In the genomic region with DNA sequence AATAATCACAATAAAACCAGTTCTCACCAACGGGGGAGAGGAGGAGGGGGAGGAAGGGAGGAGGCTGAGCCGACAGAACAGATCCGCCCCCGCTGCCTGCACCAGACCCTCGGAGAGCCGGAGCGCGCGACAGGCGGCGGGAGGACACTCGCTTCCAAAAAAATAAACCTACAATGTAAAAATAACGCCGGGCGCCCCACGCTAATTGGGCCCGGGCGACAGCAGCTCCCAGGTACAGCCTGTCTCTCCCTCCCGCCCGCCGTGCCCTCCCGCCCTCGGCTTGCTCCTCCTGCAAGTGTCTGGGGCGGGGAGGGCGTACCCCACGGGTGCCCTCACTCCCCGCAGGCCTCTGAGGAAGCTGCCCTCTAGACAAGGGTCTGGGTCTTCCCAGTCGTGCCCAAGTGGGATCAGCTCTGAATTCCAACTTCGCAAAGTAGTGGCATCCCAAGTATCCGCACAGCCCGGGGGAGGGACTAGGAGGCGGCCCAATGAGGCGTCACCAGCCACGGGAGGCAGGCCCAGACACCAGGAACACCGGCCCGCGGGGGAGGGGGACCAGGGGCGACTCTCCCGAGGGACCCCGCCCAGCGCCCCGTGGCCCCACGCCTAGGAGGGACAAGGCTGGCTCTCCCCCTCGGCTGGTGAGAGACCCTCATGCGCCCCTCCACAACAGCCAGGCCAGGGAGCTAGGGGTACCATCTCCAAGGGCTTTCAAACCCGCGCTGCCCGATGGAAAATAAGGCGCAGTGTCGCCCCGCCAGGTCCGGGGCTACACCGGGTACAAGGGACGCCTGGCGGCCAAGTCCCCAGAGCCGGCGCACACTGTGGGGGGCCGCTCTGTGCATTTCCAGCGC, we compare ENCODE assay signal across 8 cellular contexts. TPM values are rescaled to one million over a fixed set of nuclear protein-coding genes. Genes with fewer than 3 reads are reported as not detected.
DNase-seq lines count a peak whose midpoint lies in the region; ATAC-seq, FAIRE-seq and TF ChIP-seq lines count a peak whose summit lies in the region.

No MANE protein-coding gene starts in this region.

- H3K79me2 ChIP-seq in Karpas-422 (ENCODE audit: low read length) (peaks cover 57% of the 10 kb centered on the region), SU-DHL-6 (ENCODE audit: insufficient read depth, low read length) (peaks cover 53% of the 10 kb centered on the region)

- no peak for TF ChIP-seq CTCF in SU-DHL-6 (IDR thresholded peaks at IDR 0.05; ENCODE audit: insufficient read depth, low read length, poor library complexity, severe bottlenecking)
- TF ChIP-seq CTCF in cardiac muscle cell (IDR thresholded peaks at IDR 0.05; ENCODE audit: low read depth, low read length) = no peak
- no peak for TF ChIP-seq CTCF in pancreas (IDR thresholded peaks at IDR 0.05)
- peak in 1 of 6 experiments; percentile 31 for TF ChIP-seq CTCF in upper lobe of left lung (IDR thresholded peaks at IDR 0.05)

- H3K4me1 ChIP-seq in Karpas-422 (ENCODE audit: low read length) (peaks cover 60% of the 10 kb centered on the region), cardiac muscle cell (ENCODE audit: low read depth) (peaks cover 43% of the 10 kb centered on the region), pancreas (peaks cover 3 to 10% (median 7%) of the 10 kb centered on the region in 3 donors), upper lobe of left lung (peaks cover 60 to 70% (median 63%) of the 10 kb centered on the region in 4 donors)

- H3K4me3 Mint-ChIP-seq in activated naive CD8-positive, alpha-beta T cell treated with anti-CD3 and anti-CD28 coated beads, Interleukin-2, amount 50 U/mL, for 24 hours = peak overlapping the region; percentile 91

- no peaks in the 10 kb centered on the region for H3K9me3 Mint-ChIP-seq in activated naive CD8-positive, alpha-beta T cell treated with anti-CD3 and anti-CD28 coated beads, Interleukin-2, amount 50 U/mL, for 24 hours

- H3K9me3 ChIP-seq in Karpas-422 (ENCODE audit: low read length) (no peaks in the 10 kb centered on the region), SU-DHL-6 (ENCODE audit: insufficient read depth, low read length) (no peaks in the 10 kb centered on the region), cardiac muscle cell (ENCODE audit: low read depth) (no peaks in the 10 kb centered on the region), pancreas (no peaks in the 10 kb centered on the region), upper lobe of left lung (no peaks in the 10 kb centered on the region)

- no peak for FAIRE-seq in pancreas (lab: Jason Lieb, UNC)

- H3K27ac ChIP-seq in Karpas-422 (ENCODE audit: low read length) = peak overlapping the region; percentile 88
- peak overlapping the region; percentile 65 for H3K27ac ChIP-seq in SU-DHL-6 (ENCODE audit: low read depth, low read length)
- peak overlapping the region; percentile 96 for H3K27ac ChIP-seq in cardiac muscle cell
- H3K27ac ChIP-seq in pancreas = peak overlapping the region; percentile 82 to 91 (median 86)
- peak overlapping the region; percentile 94 to 99 (median 98) for H3K27ac ChIP-seq in upper lobe of left lung

- DNase-seq in EL (peak; percentile 82), Karpas-422 (peak; percentile 79), cardiac muscle cell (ENCODE audit: low read depth in 1 of 2, low spot score in 1 of 2) (peak; percentile 78 to 94), pancreas (peak; percentile 79 to 93 (median 87)), upper lobe of left lung (peak; percentile 94)
- peak; percentile 76 for DNase-seq in activated naive CD8-positive, alpha-beta T cell treated with anti-CD3 and anti-CD28 coated beads, Interleukin-2, amount 50 U/mL, for 24 hours

- 0 out of 2 replicates have a peak, but pooled peaks cover 3% of the 10 kb centered on the region for H3K36me3 ChIP-seq in Karpas-422 (ENCODE audit: insufficient read depth, low read length)
- H3K36me3 ChIP-seq in SU-DHL-6 (ENCODE audit: low read length) = no peaks in the 10 kb centered on the region
- H3K36me3 ChIP-seq in cardiac muscle cell = no peaks in the 10 kb centered on the region
- H3K36me3 ChIP-seq in pancreas = no peaks in the 10 kb centered on the region
- H3K36me3 ChIP-seq in upper lobe of left lung = no peaks in the 10 kb centered on the region

- no peak for TF ChIP-seq EP300 in upper lobe of left lung (IDR thresholded peaks at IDR 0.05)

- H3K4me2 ChIP-seq in Karpas-422 (ENCODE audit: low read depth, low read length, poor library complexity, severe bottlenecking) = peak overlapping the region; percentile 97
- H3K4me2 ChIP-seq in SU-DHL-6 (ENCODE audit: low read depth, low read length, poor library complexity, severe bottlenecking) = peak overlapping the region; percentile 71

- H2AFZ ChIP-seq in Karpas-422 (ENCODE audit: low read length) (no peak overlapping the region), SU-DHL-6 (ENCODE audit: low read depth, low read length, severe bottlenecking) (peak overlapping the region; percentile 61)

- H4K20me1 ChIP-seq in Karpas-422 (ENCODE audit: insufficient read depth, low read depth, low read length) = peaks cover 45% of the 10 kb centered on the region
- 0 out of 2 replicates have a peak, but pooled peaks cover 13% of the 10 kb centered on the region for H4K20me1 ChIP-seq in SU-DHL-6 (ENCODE audit: low read depth, low read length)

- TF ChIP-seq POLR2A in upper lobe of left lung (IDR thresholded peaks at IDR 0.05) = peak in 3 of 4 donors; percentile 66 to 78 (median 69)

- H3K9me2 ChIP-seq in Karpas-422 (replicated peaks; ENCODE audit: insufficient read depth, low read length) = no peaks in the 10 kb centered on the region
- no peaks in the 10 kb centered on the region for H3K9me2 ChIP-seq in SU-DHL-6 (replicated peaks; ENCODE audit: insufficient read depth, low read length)

- H3K27me3 ChIP-seq in Karpas-422 (ENCODE audit: low read length) (no peaks in the 10 kb centered on the region), SU-DHL-6 (ENCODE audit: low read length) (no peaks in the 10 kb centered on the region), cardiac muscle cell (no peaks in the 10 kb centered on the region), pancreas (no peaks in the 10 kb centered on the region), upper lobe of left lung (no peaks in the 10 kb centered on the region)

- H3K36me3 Mint-ChIP-seq in activated naive CD8-positive, alpha-beta T cell treated with anti-CD3 and anti-CD28 coated beads, Interleukin-2, amount 50 U/mL, for 24 hours (ENCODE audit: low read depth) = no peaks in the 10 kb centered on the region

- H3K4me1 Mint-ChIP-seq in activated naive CD8-positive, alpha-beta T cell treated with anti-CD3 and anti-CD28 coated beads, Interleukin-2, amount 50 U/mL, for 24 hours = peaks cover 38% of the 10 kb centered on the region

- H3K27me3 Mint-ChIP-seq in activated naive CD8-positive, alpha-beta T cell treated with anti-CD3 and anti-CD28 coated beads, Interleukin-2, amount 50 U/mL, for 24 hours = no peaks in the 10 kb centered on the region

- H3K9ac ChIP-seq in Karpas-422 (ENCODE audit: low read length) (peak overlapping the region; percentile 99), SU-DHL-6 (ENCODE audit: low read length) (peak overlapping the region; percentile 86)

- WGBS in pancreas, 2 donors = 0 to 1% methylated on average over 47 to 59 of the region's 59 CpGs
- WGBS in upper lobe of left lung, 2 donors = 0 to 1% methylated on average over 30 to 58 of the region's 59 CpGs

- ATAC-seq in GM21825 (IDR thresholded peaks at IDR 0.05; ENCODE audit: unreplicated experiment) = peak; percentile 33
- ATAC-seq in activated naive CD8-positive, alpha-beta T cell treated with anti-CD3 and anti-CD28 coated beads, Interleukin-2, amount 50 U/mL, for 24 hours = peak; percentile 62
- ATAC-seq in pancreas = peak; percentile 78 to 83 (median 82)
- peak; percentile 80 to 83 for ATAC-seq in upper lobe of left lung (ENCODE audit: low FRiP score in 2 of 2)

- H3K4me3 ChIP-seq in Karpas-422 (ENCODE audit: low read length) = peak overlapping the region; percentile 86
- peak overlapping the region; percentile 66 for H3K4me3 ChIP-seq in SU-DHL-6 (ENCODE audit: insufficient read depth, low read length, poor library complexity, severe bottlenecking)
- peak overlapping the region; percentile 98 for H3K4me3 ChIP-seq in cardiac muscle cell
- peak overlapping the region; percentile 71 to 97 (median 84) for H3K4me3 ChIP-seq in pancreas
- peak overlapping the region; percentile 72 to 97 (median 86) for H3K4me3 ChIP-seq in upper lobe of left lung

- H3F3A ChIP-seq in SU-DHL-6 (ENCODE audit: insufficient read depth) = no peaks in the 10 kb centered on the region

- peak overlapping the region; percentile 77 for H3K27ac Mint-ChIP-seq in activated naive CD8-positive, alpha-beta T cell treated with anti-CD3 and anti-CD28 coated beads, Interleukin-2, amount 50 U/mL, for 24 hours

- intact Hi-C loops in pancreas (cut with DNase I) = no loop called here

RNA-seq across cellular contexts. Expression of a gene that starts 1.0 kb away (rescaled TPM):
- total RNA-seq in Karpas-422 (2014; rRNA removed; shearing (Covaris generic); ENCODE audit: low replicate concordance) = 36.8 and 75.4 TPM in 2 replicates
- total RNA-seq in cardiac muscle cell (57.4 and 113 TPM in 2 replicates), pancreas (100 to 1,000 TPM in 3 of 6 donors, 10 to 100 TPM in 3; 97.7 to 148 (median 101) TPM), upper lobe of left lung (100 to 1,000 TPM; 188 to 603 (median 373) TPM)
- polyA plus RNA-seq in cardiac muscle cell (98.5 and 153 TPM in 2 replicates), pancreas (10 to 100 TPM; 49.6 to 91.6 TPM)

Comparison
In these comparisons a context has a peak if more than half of its experiments do, and no peak if none do; other contexts are left out.
1. Peak in every context shown above with its lines: DNase-seq, ATAC-seq, H3K4me3 ChIP-seq and H3K27ac ChIP-seq.